In the genomic region with DNA sequence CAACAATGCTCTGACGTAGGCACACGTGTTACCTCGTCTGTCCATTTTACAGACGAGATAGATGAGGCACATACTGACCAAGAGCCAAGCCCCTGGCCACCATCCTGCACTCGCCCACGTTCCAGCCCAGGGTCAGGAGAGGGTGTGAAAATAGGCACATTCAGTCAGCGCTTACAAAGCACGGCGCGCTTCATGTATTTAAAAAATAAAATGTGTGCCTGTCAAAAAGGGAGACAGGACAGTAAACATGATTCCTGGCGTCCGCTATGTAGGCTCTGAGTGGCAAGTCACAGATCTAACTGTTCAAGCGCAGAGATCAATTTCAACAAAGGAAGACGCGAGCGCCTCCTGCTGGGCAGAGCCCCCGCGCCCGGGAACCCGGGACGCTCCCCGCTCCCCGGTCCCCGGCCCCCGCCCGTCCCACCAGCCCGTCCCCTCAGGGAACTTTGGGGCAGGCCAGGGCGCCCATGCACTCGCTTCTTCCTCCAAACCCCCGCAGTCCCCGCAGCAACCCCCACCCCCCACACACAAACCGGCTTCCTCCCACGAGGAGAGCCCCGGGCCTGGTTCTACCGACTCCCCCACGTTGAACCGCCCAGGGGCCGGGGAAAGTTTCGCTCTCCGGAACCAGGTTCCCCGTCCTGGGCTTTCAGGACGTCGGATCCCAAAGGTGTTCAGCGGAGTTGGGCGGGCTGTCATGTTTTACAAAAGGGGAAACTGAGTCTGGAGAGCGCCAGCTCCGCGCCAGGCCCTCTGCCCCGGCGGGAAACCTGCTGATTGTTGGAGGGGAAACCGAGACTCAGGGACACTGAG, we compare ENCODE assay signal across 8 cellular contexts. TPM values are rescaled to one million over a fixed set of nuclear protein-coding genes. Genes with fewer than 3 reads are reported as not detected.
A peak's percentile ranks its signal among the peaks of the same experiment; 100 is the strongest.
DNase-seq lines count a peak whose midpoint lies in the region; ATAC-seq and TF ChIP-seq lines count a peak whose summit lies in the region.

No MANE protein-coding gene starts in this region.

- DNase-seq in COLO829 (ENCODE audit: low spot score) (peak; percentile 94), H7 (peak; percentile 97), NCI-H2227 treated with DMSO at 0.1 percent for 48 hours (lab: John Stamatoyannopoulos, UW) (peak; percentile 10), coronary artery (ENCODE audit: low spot score) (no peak), left kidney (ENCODE audit: low read depth, low spot score) (peak; percentile 90)
- peak; percentile 92 for DNase-seq in activated CD4-positive, alpha-beta T cell treated with anti-CD3 and anti-CD28 coated beads, Interleukin-2, amount 50 U/mL, for 1 hour
- DNase-seq in stimulated activated CD4-positive, alpha-beta T cell treated with anti-CD3 and anti-CD28 coated beads, Interleukin-1b, Interleukin-23, amount 100 ng/mL, for 4 hours (ENCODE audit: low read depth in 2 of 2): peak; percentile 95 to 97

- H3K27me3 ChIP-seq in H7 (ENCODE audit: control insufficient read depth, insufficient read depth, low read length): no peaks in the 10 kb centered on the region

- no peaks in the 10 kb centered on the region; the same call in 1 of the 2 replicates for H3K36me3 ChIP-seq in H7 (replicated peaks; ENCODE audit: control insufficient read depth, insufficient read depth, low read length)

- no peak for ATAC-seq in HG02678 (IDR thresholded peaks at IDR 0.05; ENCODE audit: unreplicated experiment)

- peak; percentile 93 for TF ChIP-seq CTCF in coronary artery (IDR thresholded peaks at IDR 0.05)

- H3K27ac ChIP-seq in coronary artery: peak overlapping the region; percentile 96 to 98

- H3K4me3 ChIP-seq in H7 (ENCODE audit: insufficient read depth, low read depth, low read length): peak overlapping the region; percentile 90
- H3K4me3 ChIP-seq in coronary artery: peak overlapping the region; percentile 85

RNA-seq across cellular contexts. Expression of a gene that starts 10.4 kb away (rescaled TPM):
- 4.9 and 5.4 TPM in 2 replicates for total RNA-seq in H7 (2014; rRNA removed; shearing (Covaris generic))

RNA-seq across cellular contexts. Expression of a gene that starts 13.8 kb away (rescaled TPM):
- 0.21 TPM in 1 of 2 replicates, not detected in the other for total RNA-seq in H7 (2014; rRNA removed; shearing (Covaris generic))

RNA-seq across cellular contexts. Expression of a gene that starts 45.6 kb away (rescaled TPM):
- total RNA-seq in H7 (2014; rRNA removed; shearing (Covaris generic)): 9.4 and 9.6 TPM in 2 replicates

RNA-seq across cellular contexts. Expression of a gene that starts 48.8 kb away (rescaled TPM):
- 0.21 and 0.41 TPM in 2 replicates for total RNA-seq in H7 (2014; rRNA removed; shearing (Covaris generic))
